Comparison of ENCODE assay signal across 8 cellular contexts in genomic region chr5:138953370-138954256, GRCh38.
DNase-seq lines count a peak whose midpoint lies in the region; ATAC-seq and TF ChIP-seq lines count a peak whose summit lies in the region.

No MANE protein-coding gene starts in this region.

- peaks cover 18% of the 10 kb centered on the region for H3K4me1 Mint-ChIP-seq in activated CD4-positive, alpha-beta T cell treated with anti-CD3 and anti-CD28 coated beads, Interleukin-2, amount 10 ng/mL, durations not matched to agents 7 days and 5 days

- no peaks in the 10 kb centered on the region for H3K36me3 Mint-ChIP-seq in activated CD4-positive, alpha-beta T cell treated with anti-CD3 and anti-CD28 coated beads, Interleukin-2, amount 10 ng/mL, durations not matched to agents 7 days and 5 days (ENCODE audit: low read depth)

- CTCF ChIA-PET in activated CD4-positive, alpha-beta T cell treated with anti-CD3 and anti-CD28 coated beads, Interleukin-2, amount 10 ng/mL, durations not matched to agents 7 days and 5 days (lab: Charles Lee) = interaction anchor here (1.2 to 2.3 kb wide), 3 partner anchors 18 to 48 kb away, joined by 3 to 8 read pairs (median 3); no protein-coding TSS in a partner anchor
- CTCF ChIA-PET in RWPE1 (lab: Yijun Ruan, JAX) = interaction anchor here (0.5 to 0.7 kb wide), 4 partner anchors 8 to 521 kb away, joined by 3 to 4 read pairs (median 4); no protein-coding TSS in a partner anchor

- peak; percentile 84 to 89 for ATAC-seq in upper lobe of left lung (ENCODE audit: low FRiP score in 2 of 2)

- no peaks in the 10 kb centered on the region for H3K27me3 Mint-ChIP-seq in activated CD4-positive, alpha-beta T cell treated with anti-CD3 and anti-CD28 coated beads, Interleukin-2, amount 10 ng/mL, durations not matched to agents 7 days and 5 days

- H3K9me3 ChIP-seq in upper lobe of left lung = no peaks in the 10 kb centered on the region

- H3K4me3 Mint-ChIP-seq in activated CD4-positive, alpha-beta T cell treated with anti-CD3 and anti-CD28 coated beads, Interleukin-2, amount 10 ng/mL, durations not matched to agents 7 days and 5 days = peak overlapping the region; percentile 5

- H3K4me3 ChIP-seq in epithelial cell of esophagus (ENCODE audit: low read length) = no peak overlapping the region
- no peak overlapping the region for H3K4me3 ChIP-seq in upper lobe of left lung

- peak overlapping the region; percentile 78 for H3K27ac Mint-ChIP-seq in activated CD4-positive, alpha-beta T cell treated with anti-CD3 and anti-CD28 coated beads, Interleukin-2, amount 10 ng/mL, durations not matched to agents 7 days and 5 days

- DNase-seq in activated CD4-positive, alpha-beta T cell treated with anti-CD3 and anti-CD28 coated beads, Interleukin-2, amount 10 ng/mL, durations not matched to agents 7 days and 5 days = peak; percentile 46
- no peak for DNase-seq in activated CD4-positive, alpha-beta T cell treated with anti-CD3 and anti-CD28 coated beads, Interleukin-2, amount 50 U/mL, for 1 hour
- DNase-seq in HK-2 (ENCODE audit: unreplicated experiment) (peak; percentile 37), RWPE1 (ENCODE audit: low spot score) (peak; percentile 43), epithelial cell of esophagus (ENCODE audit: low read depth) (peak; percentile 51), middle frontal gyrus (ENCODE audit: extremely low spot score, low spot score) (peak; percentile 79), upper lobe of left lung (peak; percentile 82 to 88), GM13977 (ENCODE audit: low spot score) (no peak)

- no peak for TF ChIP-seq POLR2A in upper lobe of left lung (IDR thresholded peaks at IDR 0.05)

- POLR2A ChIA-PET in activated CD4-positive, alpha-beta T cell treated with anti-CD3 and anti-CD28 coated beads, Interleukin-2, amount 10 ng/mL, durations not matched to agents 7 days and 5 days (lab: Charles Lee) = interaction anchor here (0.6 kb wide), 1 partner anchor 28 kb away, joined by 4 read pairs; no protein-coding TSS in a partner anchor
- POLR2A ChIA-PET in RWPE1 (lab: Yijun Ruan, JAX; ENCODE audit: low non-redundant PET) = no interaction called here

- peak overlapping the region; percentile 50 for H3K27ac ChIP-seq in RWPE1
- H3K27ac ChIP-seq in upper lobe of left lung = peak overlapping the region; percentile 20 to 80 (median 52)

- H3K4me1 ChIP-seq in upper lobe of left lung = peaks cover 43 to 56% (median 49%) of the 10 kb centered on the region in 4 donors

- WGBS in upper lobe of left lung, 2 donors = 29 to 42% methylated on average over 7 to 14 of the region's 14 CpGs

- no peaks in the 10 kb centered on the region for H3K9me3 Mint-ChIP-seq in activated CD4-positive, alpha-beta T cell treated with anti-CD3 and anti-CD28 coated beads, Interleukin-2, amount 10 ng/mL, durations not matched to agents 7 days and 5 days

- TF ChIP-seq EP300 in upper lobe of left lung (IDR thresholded peaks at IDR 0.05) = no peak

- no peak for TF ChIP-seq CTCF in RWPE1 (conservative IDR thresholded peaks at IDR 0.05; ENCODE audit: low read depth)
- TF ChIP-seq CTCF in epithelial cell of esophagus (IDR thresholded peaks at IDR 0.05; ENCODE audit: insufficient read depth, low read depth, low read length, missing control alignments) = no peak
- TF ChIP-seq CTCF in upper lobe of left lung (IDR thresholded peaks at IDR 0.05) = no peak
- TF ChIP-seq CTCF in GM13977 (IDR thresholded peaks at IDR 0.05; ENCODE audit: extremely low read depth, insufficient read depth, missing control alignments) = no peak

- peaks cover 0 to 11% (median 0%) of the 10 kb centered on the region in 4 donors for H3K36me3 ChIP-seq in upper lobe of left lung

- in situ Hi-C loops in GM13977 (cut with MboI; ENCODE audit: low pct_unique_long_range_greater_than_20kb, low sequenced_read_pairs, unreplicated experiment) = no loop called here

- H3K27me3 ChIP-seq in upper lobe of left lung = no peaks in the 10 kb centered on the region

Comparison
In these comparisons a context has a peak if more than half of its experiments do, and no peak if none do; other contexts are left out.
1. DNase-seq: peak in activated CD4-positive, alpha-beta T cell treated with anti-CD3 and anti-CD28 coated beads, Interleukin-2, amount 10 ng/mL, durations not matched to agents 7 days and 5 days (single experiment), HK-2 (single experiment), RWPE1 (single experiment), epithelial cell of esophagus (single experiment), middle frontal gyrus (single experiment) and upper lobe of left lung (2 of 2); none in activated CD4-positive, alpha-beta T cell treated with anti-CD3 and anti-CD28 coated beads, Interleukin-2, amount 50 U/mL, for 1 hour (single experiment) and GM13977 (single experiment).